ENCODE assay signal across 3 cellular contexts in genomic region chr7:92083922-92084321, GRCh38. TPM values are rescaled to one million over a fixed set of nuclear protein-coding genes. Genes with fewer than 3 reads are reported as not detected.
A peak's percentile ranks its signal among the peaks of the same experiment; 100 is the strongest.
DNase-seq lines count a peak whose midpoint lies in the region; ATAC-seq, FAIRE-seq and TF ChIP-seq lines count a peak whose summit lies in the region.
"Not testable (repeated sequence)": the region's sequence is repeated elsewhere in the genome, so short reads cannot be mapped to it uniquely, and the experiment has no call there.

No MANE protein-coding gene starts in this region.

- H3K9me3 ChIP-seq in HEK293 (ENCODE audit: control insufficient read depth, insufficient read depth, low read depth, low read length); K562 (replicated peaks; ENCODE audit: control insufficient read depth, insufficient read depth, low read depth, low read length): not testable (repeated sequence)

- H3K27me3 ChIP-seq in K562 (ENCODE audit: control insufficient read depth in 2 of 2, insufficient read depth in 2 of 2, low read length in 2 of 2), result not testable (repeated sequence)

- POLR2A ChIA-PET in HEK293 (lab: Yijun Ruan, JAX); K562 (lab: Yijun Ruan, JAX): not testable (repeated sequence)

- CTCF ChIA-PET in HEK293 (lab: Yijun Ruan, JAX); K562 (lab: Yijun Ruan, JAX; ENCODE audit: low intra/inter-chr PET ratio): not testable (repeated sequence)

- peaks cover 50 to 59% of the 10 kb centered on the region in 2 experiments for H3K36me3 ChIP-seq in HEK293 (ENCODE audit: control insufficient read depth in 2 of 2, insufficient read depth in 1 of 2, low read length in 2 of 2)
- H3K36me3 ChIP-seq in K562 (ENCODE audit: control insufficient read depth, insufficient read depth, low read length), result peaks cover 62% of the 10 kb centered on the region

- H3K4me3 ChIP-seq in HEK293 (ENCODE audit: low read depth, low read length); K562: not testable (repeated sequence)

- DNase-seq in K562 (ENCODE audit: extremely low read depth in 1 of 4, low spot score in 3 of 4), result not testable (repeated sequence)

- H3K9ac ChIP-seq in K562 (ENCODE audit: insufficient read depth in 1 of 2, low read depth in 2 of 2, low read length in 2 of 2), result not testable (repeated sequence)

- in situ Hi-C loops in K562 (cut with MboI), result not testable (repeated sequence)

- not testable (repeated sequence) for TF ChIP-seq CTCF in 22Rv1 (IDR thresholded peaks at IDR 0.05); HEK293 (tag by site-specific recombination; IDR thresholded peaks at IDR 0.05); K562 (IDR thresholded peaks at IDR 0.05 in 2 of 3, conservative IDR thresholded peaks at IDR 0.05 in 1 of 3; ENCODE audit: insufficient read depth in 2 of 3, low read depth in 1 of 3, low read length in 3 of 3)

- not testable (repeated sequence) for BruUV-seq in K562 (replicated peaks; lab: Mats Ljungman, UMichigan)

- FAIRE-seq in K562 (lab: Jason Lieb, UNC), result not testable (repeated sequence)

- not testable (repeated sequence) for H3K79me2 ChIP-seq in K562 (ENCODE audit: control insufficient read depth, insufficient read depth, low read length)

- TF ChIP-seq RAD21 in K562 (CRISPR knock-in tag; conservative IDR thresholded peaks at IDR 0.05 in 1 of 2, IDR thresholded peaks at IDR 0.05 in 1 of 2), result not testable (repeated sequence)

- not testable (repeated sequence) for H3K4me1 ChIP-seq in HEK293 (ENCODE audit: control insufficient read depth, insufficient read depth, low read length); K562 (replicated peaks in 1 of 2; ENCODE audit: control insufficient read depth in 2 of 2, insufficient read depth in 2 of 2, low read length in 2 of 2)

- not testable (repeated sequence) for ATAC-seq in K562

- WGBS in K562 (ENCODE audit: insufficient coverage, low coverage, missing lambda C conversion rate), result 94% methylated on average over 6 of the region's 6 CpGs

- not testable (repeated sequence) for H2AFZ ChIP-seq in K562 (ENCODE audit: low read depth, low read length)

- not testable (repeated sequence) for H3K9me1 ChIP-seq in K562 (ENCODE audit: control insufficient read depth, insufficient read depth, low read length)

- intact Hi-C loops in K562 (cut with micrococcal nuclease), result not testable (repeated sequence)

- not testable (repeated sequence) for H3K4me2 ChIP-seq in K562 (ENCODE audit: insufficient read depth, low read length)

- H4K20me1 ChIP-seq in K562 (replicated peaks; ENCODE audit: control insufficient read depth, insufficient read depth, low read length), result not testable (repeated sequence)

- TF ChIP-seq EP300 in K562 (IDR thresholded peaks at IDR 0.05; ENCODE audit: low read length), result not testable (repeated sequence)

- not testable (repeated sequence) for TF ChIP-seq POLR2A in K562 (conservative IDR thresholded peaks at IDR 0.05)

- peak overlapping the region; percentile 25; the same call in 1 of the 2 replicates for H3K27ac ChIP-seq in 22Rv1
- not testable (repeated sequence) for H3K27ac ChIP-seq in HEK293 (ENCODE audit: extremely low read depth, low read depth, low read length); K562 (ENCODE audit: extremely low read depth, low read depth, low read length)

TF ChIP-seq in HEK293, 187 proteins besides CTCF, POLR2A, EP300 and RAD21:
- peak; percentile 64; the same call in 1 of the 2 replicates for TF ChIP-seq ZNF146 (tag by site-specific recombination; IDR thresholded peaks at IDR 0.05)
TF ChIP-seq in HEK293: peak in this region for 1; not testable (repeated sequence) for 186.

TF ChIP-seq in K562, 482 proteins besides CTCF, POLR2A, EP300 and RAD21:
- TF ChIP-seq ZNF146 (CRISPR knock-in tag; IDR thresholded peaks at IDR 0.05; ENCODE audit: unreplicated experiment), result peak; percentile 72

RNA-seq across cellular contexts. Expression of gene CYP51A1, which starts 50.4 kb away (rescaled TPM):
- 73.8 and 158 TPM in 2 replicates for total RNA-seq in K562 (2011; cell fraction: chromatin; rRNA removed; ENCODE audit: low replicate concordance)
- total RNA-seq in K562 (2011; cell fraction: nucleolus; rRNA removed), result 89.6 and 115 TPM in 2 replicates
- total RNA-seq in K562 (2011; cell fraction: nucleoplasm; rRNA removed), result 151 and 183 TPM in 2 replicates
- total RNA-seq in K562 (2014; rRNA removed) (87.0 and 92.0 TPM in 2 replicates), K562 (2014; rRNA removed; fragmentation: Illumina TruSeq; extraction: Trizol) (151 and 168 TPM in 2 replicates), K562 (2015; rRNA removed; fragmentation: Illumina TruSeq; extraction: Trizol) (99.9 and 106 TPM in 2 replicates), K562 (2021) (107 and 109 TPM in 2 replicates)
- polyA plus RNA-seq in K562 (2011; rRNA removed) (25.5 and 35.4 TPM in 2 replicates), K562 (2014; fragmentation: Illumina TruSeq; extraction: Trizol) (71.1 and 80.3 TPM in 2 replicates), K562 (2014; fragmentation: Nextera tagmentation; extraction: Ambion mirVana) (10 to 100 TPM; 41.8 to 42.2 TPM), K562 (2014; rRNA removed) (62.0 and 62.2 TPM in 2 replicates)
- 14.1 and 20.6 TPM in 2 replicates for polyA plus RNA-seq in K562 (2011; cell fraction: cytosol; rRNA removed)
- 7.0 and 10.3 TPM in 2 replicates for polyA plus RNA-seq in K562 (2011; cell fraction: nucleus; rRNA removed)
- 40.7 and 93.1 TPM in 2 replicates for polyA plus RNA-seq in K562 (2012)
- polyA minus RNA-seq in K562 (2011; rRNA and poly(A)+ RNA removed), result 65.2 and 67.5 TPM in 2 replicates
- polyA minus RNA-seq in K562 (2011; cell fraction: cytosol; rRNA and poly(A)+ RNA removed), result 40.1 and 41.6 TPM in 2 replicates
- polyA minus RNA-seq in K562 (2011; cell fraction: nucleus; rRNA and poly(A)+ RNA removed), result 9.8 and 15.9 TPM in 2 replicates
